ENCODE assay signal across 8 cellular contexts in the genomic region with DNA sequence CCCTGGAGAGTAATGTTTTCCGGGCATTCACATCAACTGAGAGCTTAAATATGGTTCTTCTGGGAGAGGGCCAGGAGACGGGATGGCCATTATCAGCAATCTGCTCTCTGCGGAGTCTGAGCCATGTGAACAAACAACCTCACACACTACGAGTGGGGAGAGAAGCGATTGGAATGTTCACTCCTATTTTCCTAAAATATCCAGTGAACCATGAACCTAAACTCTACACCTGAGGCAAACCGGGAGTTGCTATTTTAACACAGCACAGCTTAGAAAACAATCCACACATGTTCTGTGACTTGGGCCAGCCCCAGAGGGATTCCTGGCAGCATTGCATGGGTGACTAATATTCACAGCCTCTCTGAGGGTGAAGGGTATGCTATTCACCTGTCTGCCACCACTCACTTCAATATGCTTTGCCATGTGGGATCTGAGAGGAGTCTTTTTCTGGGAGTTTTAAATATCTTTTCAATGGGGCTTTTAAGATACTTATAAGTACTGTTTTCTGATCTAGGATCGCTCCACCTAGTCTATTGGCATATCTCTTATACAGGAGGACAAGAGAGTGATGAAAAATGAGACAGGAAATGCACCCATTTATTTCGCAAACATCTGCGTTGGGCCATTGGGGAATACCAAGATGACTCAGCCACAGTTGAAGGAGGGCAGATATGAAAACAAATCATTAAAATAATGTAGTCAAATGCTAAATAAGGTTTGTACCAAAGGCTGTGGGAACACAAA.
DNase-seq lines count a peak whose midpoint lies in the region; ATAC-seq and TF ChIP-seq lines count a peak whose summit lies in the region.

No MANE protein-coding gene starts in this region.

- H4K20me1 ChIP-seq in osteoblast (ENCODE audit: insufficient read depth, low read length) = no peaks in the 10 kb centered on the region

- H3K4me2 ChIP-seq in osteoblast (ENCODE audit: insufficient read depth, low read length) = peak overlapping the region; percentile 6

- H3K27me3 Mint-ChIP-seq in activated T-cell treated with anti-CD3 and anti-CD28 coated beads, Interleukin-2, amount 50 U/mL, for 4 hours (ENCODE audit: low read depth) = peaks cover 13% of the 10 kb centered on the region

- no peak overlapping the region for H3K4me3 Mint-ChIP-seq in activated T-cell treated with anti-CD3 and anti-CD28 coated beads, Interleukin-2, amount 50 U/mL, for 4 hours

- no peaks in the 10 kb centered on the region for H3K79me2 ChIP-seq in osteoblast (ENCODE audit: insufficient read depth, low read length)

- no peak for DNase-seq in activated T-cell treated with anti-CD3 and anti-CD28 coated beads, Interleukin-2, amount 50 U/mL, for 4 hours
- DNase-seq in activated T-cell treated with anti-CD3 and anti-CD28 coated beads, Interleukin-2, amount 50 U/mL, for 1 hour = no peak
- DNase-seq in NCI-H2107 treated with DMSO at 0.1 percent for 48 hours (lab: John Stamatoyannopoulos, UW; ENCODE audit: unreplicated experiment) = peak; percentile 84
- peak; percentile 85 for DNase-seq in coronary artery (ENCODE audit: low spot score)
- no peak for DNase-seq in osteoblast (ENCODE audit: insufficient read length, low spot score, missing footprints)
- DNase-seq in SKM-1 treated with dmso at 0.1 percent for 144 hours (lab: John Stamatoyannopoulos, UW; ENCODE audit: unreplicated experiment) = no peak
- no peak for DNase-seq in H7

- peaks cover 3% of the 10 kb centered on the region for H3K9me3 Mint-ChIP-seq in activated T-cell treated with anti-CD3 and anti-CD28 coated beads, Interleukin-2, amount 50 U/mL, for 4 hours

- H3K36me3 Mint-ChIP-seq in activated T-cell treated with anti-CD3 and anti-CD28 coated beads, Interleukin-2, amount 50 U/mL, for 4 hours (ENCODE audit: insufficient read depth) = no peaks in the 10 kb centered on the region

- H2AFZ ChIP-seq in osteoblast (ENCODE audit: low read length) = no peak overlapping the region

- ATAC-seq in activated T-cell treated with anti-CD3 and anti-CD28 coated beads, Interleukin-2, amount 50 U/mL, for 4 hours = peak; percentile 79 to 89
- ATAC-seq in HG02759 (IDR thresholded peaks at IDR 0.05; ENCODE audit: unreplicated experiment) = peak; percentile 85

- H3K27ac ChIP-seq in coronary artery = peak overlapping the region; percentile 62 to 73
- H3K27ac ChIP-seq in osteoblast (ENCODE audit: low read depth, low read length) = peak overlapping the region; percentile 22

- H3K4me1 Mint-ChIP-seq in activated T-cell treated with anti-CD3 and anti-CD28 coated beads, Interleukin-2, amount 50 U/mL, for 4 hours (ENCODE audit: low read depth) = peaks cover 22% of the 10 kb centered on the region

- H3K36me3 ChIP-seq in osteoblast (ENCODE audit: insufficient read depth, low read length) (no peaks in the 10 kb centered on the region), H7 (replicated peaks; ENCODE audit: control insufficient read depth, insufficient read depth, low read length) (no peaks in the 10 kb centered on the region)

- H3K4me1 ChIP-seq in osteoblast (ENCODE audit: insufficient read depth, low read length) = peaks cover 44% of the 10 kb centered on the region

- H3K4me3 ChIP-seq in coronary artery (no peak overlapping the region), osteoblast (ENCODE audit: insufficient read depth, low read length) (no peak overlapping the region), H7 (ENCODE audit: insufficient read depth, low read depth, low read length) (no peak overlapping the region)

- no peaks in the 10 kb centered on the region for H3K9me3 ChIP-seq in osteoblast (ENCODE audit: low read depth, low read length)

- TF ChIP-seq CTCF in coronary artery (IDR thresholded peaks at IDR 0.05) = no peak
- no peak for TF ChIP-seq CTCF in osteoblast (IDR thresholded peaks at IDR 0.05; ENCODE audit: extremely low read depth, low read depth, low read length)

- H3K27me3 ChIP-seq in osteoblast (ENCODE audit: insufficient read depth, low read length) (no peaks in the 10 kb centered on the region), H7 (ENCODE audit: control insufficient read depth, insufficient read depth, low read length) (peaks cover 13% of the 10 kb centered on the region)

Comparison
In these comparisons a context has a peak if more than half of its experiments do, and no peak if none do; other contexts are left out.
1. DNase-seq: peak in NCI-H2107 treated with DMSO at 0.1 percent for 48 hours (single experiment) and coronary artery (single experiment); none in activated T-cell treated with anti-CD3 and anti-CD28 coated beads, Interleukin-2, amount 50 U/mL, for 4 hours (single experiment), activated T-cell treated with anti-CD3 and anti-CD28 coated beads, Interleukin-2, amount 50 U/mL, for 1 hour (single experiment), osteoblast (single experiment), SKM-1 treated with dmso at 0.1 percent for 144 hours (single experiment) and H7 (single experiment).